In the genomic region with DNA sequence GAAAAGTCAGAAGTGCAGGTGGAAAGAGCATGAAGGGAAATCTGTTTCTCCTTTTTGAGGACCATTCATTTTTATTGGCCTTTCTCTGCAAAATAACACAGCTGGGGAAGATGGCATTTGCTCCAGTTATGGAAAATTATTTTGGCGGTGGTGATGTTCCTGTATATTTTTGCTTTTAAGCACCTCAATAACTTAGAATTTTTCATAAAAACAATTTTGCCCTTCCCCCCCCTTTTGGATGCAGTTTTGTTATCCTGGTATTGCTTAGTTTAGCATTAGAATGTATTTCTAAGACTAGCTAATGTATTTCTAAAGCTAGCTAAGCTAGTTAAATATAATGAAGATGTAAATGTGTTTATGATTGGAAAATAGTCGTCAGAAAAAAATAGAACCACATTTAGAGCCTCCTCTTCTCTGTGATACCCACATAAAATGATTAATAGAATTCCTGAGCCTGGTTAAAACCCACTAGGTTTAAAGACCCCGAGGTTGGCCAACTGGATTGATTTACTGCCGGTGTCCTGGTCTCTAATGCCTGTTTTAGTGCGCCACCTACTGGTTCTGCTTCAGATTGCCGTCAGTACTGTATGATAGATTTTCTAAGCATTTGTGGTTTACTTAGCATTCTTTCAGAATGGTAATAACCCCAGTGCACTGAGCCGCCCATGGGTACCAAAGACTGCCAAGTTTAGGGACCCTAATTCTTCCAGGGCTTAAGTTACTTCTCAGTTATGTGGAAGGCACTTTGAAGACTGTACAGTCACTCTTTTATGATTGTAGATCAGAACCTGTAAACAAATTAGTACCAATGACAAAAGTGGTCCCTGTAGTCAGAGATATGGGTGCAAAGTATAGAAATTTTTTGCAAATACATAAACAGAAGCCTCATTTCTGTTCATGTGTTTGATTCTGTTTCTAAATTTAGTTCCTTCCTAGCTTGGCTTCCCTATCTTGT, we compare ENCODE assay signal across 8 cellular contexts. TPM values are rescaled to one million over a fixed set of nuclear protein-coding genes. Genes with fewer than 3 reads are reported as not detected.
A peak's percentile ranks its signal among the peaks of the same experiment; 100 is the strongest.
DNase-seq lines count a peak whose midpoint lies in the region; ATAC-seq, FAIRE-seq and TF ChIP-seq lines count a peak whose summit lies in the region.

No MANE protein-coding gene starts in this region.

- no peaks in the 10 kb centered on the region for H3K27me3 ChIP-seq in endodermal cell (ENCODE audit: control insufficient read depth, insufficient read depth, low read length, poor library complexity, severe bottlenecking)

- FAIRE-seq in HTR-8/SVneo (lab: Jason Lieb, UNC): no peak

- WGBS in endodermal cell (ENCODE audit: insufficient coverage in 1 of 2, insufficient read length in 1 of 2), 2 experiments: 2 to 11% methylated on average over 5 to 6 of the region's 7 CpGs

- ATAC-seq in activated CD8-positive, alpha-beta memory T cell treated with anti-CD3 and anti-CD28 coated beads, Interleukin-2, amount 10 ng/mL, durations not matched to agents 7 days and 5 days: peak; percentile 81

- H3K4me3 Mint-ChIP-seq in activated CD8-positive, alpha-beta memory T cell treated with anti-CD3 and anti-CD28 coated beads, Interleukin-2, amount 10 ng/mL, durations not matched to agents 7 days and 5 days: no peak overlapping the region
- no peak overlapping the region for H3K4me3 Mint-ChIP-seq in endodermal cell

- H3K9me3 ChIP-seq in endodermal cell (ENCODE audit: control insufficient read depth, low read length): peaks cover 6% of the 10 kb centered on the region

- TF ChIP-seq CTCF in endodermal cell (conservative IDR thresholded peaks at IDR 0.05): peak; percentile 94

- H3K9me3 Mint-ChIP-seq in activated CD8-positive, alpha-beta memory T cell treated with anti-CD3 and anti-CD28 coated beads, Interleukin-2, amount 10 ng/mL, durations not matched to agents 7 days and 5 days (ENCODE audit: low read depth): no peaks in the 10 kb centered on the region
- H3K9me3 Mint-ChIP-seq in endodermal cell: no peaks in the 10 kb centered on the region

- H3K9ac ChIP-seq in endodermal cell (ENCODE audit: extremely low read depth, low read length, poor library complexity, severe bottlenecking): no peak overlapping the region

- no peaks in the 10 kb centered on the region for H3K36me3 Mint-ChIP-seq in activated CD8-positive, alpha-beta memory T cell treated with anti-CD3 and anti-CD28 coated beads, Interleukin-2, amount 10 ng/mL, durations not matched to agents 7 days and 5 days
- H3K36me3 Mint-ChIP-seq in endodermal cell (ENCODE audit: low read depth): peaks cover 25% of the 10 kb centered on the region

- H3K4me1 Mint-ChIP-seq in activated CD8-positive, alpha-beta memory T cell treated with anti-CD3 and anti-CD28 coated beads, Interleukin-2, amount 10 ng/mL, durations not matched to agents 7 days and 5 days: peaks cover 31% of the 10 kb centered on the region
- H3K4me1 Mint-ChIP-seq in endodermal cell: peaks cover 59% of the 10 kb centered on the region

- DNase-seq in SHP77 treated with DMSO at 0.1 percent for 48 hours (lab: John Stamatoyannopoulos, UW) (peak; percentile 30), SHP77 (lab: John Stamatoyannopoulos, UW) (no peak), HTR-8/SVneo (ENCODE audit: insufficient read length, low spot score) (peak; percentile 66), NOMO-1 treated with DMSO at 0.1 percent for 48 hours (lab: John Stamatoyannopoulos, UW; ENCODE audit: unreplicated experiment) (peak; percentile 67), endodermal cell (peak; percentile 93), middle frontal gyrus (ENCODE audit: extremely low spot score, low spot score) (peak; percentile 80)
- DNase-seq in activated CD8-positive, alpha-beta memory T cell treated with anti-CD3 and anti-CD28 coated beads, Interleukin-2, amount 10 ng/mL, durations not matched to agents 7 days and 5 days: peak; percentile 86
- peak; percentile 45 to 68 for DNase-seq in stimulated activated CD8-positive, alpha-beta memory T cell treated with anti-CD3 and anti-CD28 coated beads, Interleukin-15, amount 100 ng/mL, for 4 hours (ENCODE audit: low read depth in 2 of 2)

- H3K27me3 Mint-ChIP-seq in activated CD8-positive, alpha-beta memory T cell treated with anti-CD3 and anti-CD28 coated beads, Interleukin-2, amount 10 ng/mL, durations not matched to agents 7 days and 5 days: no peaks in the 10 kb centered on the region
- no peaks in the 10 kb centered on the region for H3K27me3 Mint-ChIP-seq in endodermal cell (ENCODE audit: insufficient read depth)

- H3K4me3 ChIP-seq in endodermal cell (ENCODE audit: low read length): no peak overlapping the region

- peaks cover 18% of the 10 kb centered on the region for H3K4me1 ChIP-seq in endodermal cell (ENCODE audit: control insufficient read depth, insufficient read depth, low read length)

- no peak overlapping the region for H3K27ac Mint-ChIP-seq in activated CD8-positive, alpha-beta memory T cell treated with anti-CD3 and anti-CD28 coated beads, Interleukin-2, amount 10 ng/mL, durations not matched to agents 7 days and 5 days
- H3K27ac Mint-ChIP-seq in endodermal cell: no peak overlapping the region

- H3K27ac ChIP-seq in endodermal cell (ENCODE audit: low read depth, low read length): peak overlapping the region; percentile 26

- CTCF ChIA-PET in activated CD8-positive, alpha-beta memory T cell treated with anti-CD3 and anti-CD28 coated beads, Interleukin-2, amount 10 ng/mL, durations not matched to agents 7 days and 5 days (lab: Charles Lee): interaction anchor here (0.7 to 5.9 kb wide), 15 partner anchors 9 to 613 kb away, joined by 3 to 83 read pairs (median 5); no protein-coding TSS in a partner anchor

- peaks cover 17% of the 10 kb centered on the region for H3K36me3 ChIP-seq in endodermal cell (ENCODE audit: control insufficient read depth, insufficient read depth, low read length)

RNA-seq across cellular contexts. Expression of gene KLF3, which starts 11.4 kb away (rescaled TPM):
- total RNA-seq in activated CD8-positive, alpha-beta memory T cell treated with anti-CD3 and anti-CD28 coated beads, Interleukin-2, amount 10 ng/mL, durations not matched to agents 7 days and 5 days: 1 to 10 TPM; 2.6 to 3.5 TPM
- 10 to 100 TPM; 20.7 to 28.2 TPM for total RNA-seq in endodermal cell
- polyA plus RNA-seq in endodermal cell (2013, experiment 1 of 2): 38.0 TPM
- polyA plus RNA-seq in endodermal cell (2013, experiment 2 of 2): 38.5 TPM

Comparison
In these comparisons a context has a peak if more than half of its experiments do, and no peak if none do; other contexts are left out.
1. DNase-seq: peak in SHP77 treated with DMSO at 0.1 percent for 48 hours (single experiment), HTR-8/SVneo (single experiment), NOMO-1 treated with DMSO at 0.1 percent for 48 hours (single experiment), activated CD8-positive, alpha-beta memory T cell treated with anti-CD3 and anti-CD28 coated beads, Interleukin-2, amount 10 ng/mL, durations not matched to agents 7 days and 5 days (single experiment), endodermal cell (single experiment), middle frontal gyrus (single experiment) and stimulated activated CD8-positive, alpha-beta memory T cell treated with anti-CD3 and anti-CD28 coated beads, Interleukin-15, amount 100 ng/mL, for 4 hours (2 of 2); none in SHP77 (0 of 2).
2. RNA of gene KLF3, which starts 11.4 kb away (total RNA-seq): 20.7 to 28.2 TPM in endodermal cell; 2.6 to 3.5 TPM in activated CD8-positive, alpha-beta memory T cell treated with anti-CD3 and anti-CD28 coated beads, Interleukin-2, amount 10 ng/mL, durations not matched to agents 7 days and 5 days; every median in the first group is over 4 times any median in the second.